8 cellular contexts compared by ENCODE assay signal in the genomic region with DNA sequence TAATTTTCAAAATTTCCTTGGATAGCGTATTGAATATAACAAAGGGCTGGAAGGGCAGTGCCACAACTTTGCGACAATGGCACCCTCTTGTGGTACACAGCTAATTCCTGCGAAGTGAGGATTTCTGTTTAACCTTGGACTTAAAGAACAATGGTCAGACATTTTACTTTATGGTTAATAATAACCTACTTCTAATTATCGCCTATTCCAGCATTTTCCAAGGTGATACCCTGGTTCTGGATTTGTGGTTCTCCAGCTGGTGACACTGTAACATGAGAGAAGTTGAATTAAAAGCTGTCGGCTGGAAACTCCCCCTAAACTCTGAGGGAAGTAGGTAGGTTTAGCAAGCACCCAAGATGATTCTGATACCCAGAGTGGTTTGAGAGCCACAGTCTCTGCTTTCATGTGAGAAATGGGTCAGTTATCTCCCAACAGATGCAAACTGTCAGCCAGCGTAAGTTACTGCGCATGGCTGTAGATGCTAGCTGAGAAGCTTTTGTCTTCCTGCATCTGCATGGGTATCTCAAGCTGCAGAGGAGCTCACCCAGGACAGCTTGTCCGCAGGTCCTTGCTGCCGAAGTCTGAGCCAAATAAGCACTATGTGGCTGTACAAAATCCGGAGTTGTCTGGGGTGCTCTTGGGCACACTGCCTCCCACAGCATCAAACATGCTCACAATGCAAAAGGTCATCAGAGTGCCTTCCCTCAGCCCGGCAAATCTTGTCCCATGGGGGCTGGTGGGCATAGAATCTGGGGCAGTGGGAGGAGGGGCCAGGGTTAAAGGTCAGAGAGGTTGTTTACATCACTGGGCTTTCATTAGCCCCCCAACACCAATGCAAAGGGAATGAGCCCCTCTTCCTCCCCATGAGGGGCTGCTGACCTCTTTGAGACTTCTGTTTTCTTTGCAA. TPM values are rescaled to one million over a fixed set of nuclear protein-coding genes. Genes with fewer than 3 reads are reported as not detected.
DNase-seq lines count a peak whose midpoint lies in the region; ATAC-seq, FAIRE-seq and TF ChIP-seq lines count a peak whose summit lies in the region.

No MANE protein-coding gene starts in this region.

- no peak for TF ChIP-seq POLR2A in A549 (IDR thresholded peaks at IDR 0.05; ENCODE audit: low read length)

- H3K36me3 ChIP-seq in RWPE2 (ENCODE audit: low read depth) = no peaks in the 10 kb centered on the region
- H3K36me3 ChIP-seq in small intestine (ENCODE audit: control insufficient read depth in 2 of 2, insufficient read depth in 2 of 2, low read length in 2 of 2) = no peaks in the 10 kb centered on the region

- H3K4me1 ChIP-seq in A549 (0 out of 3 replicates have a peak, but pooled peaks cover 3% of the 10 kb centered on the region), RWPE2 (ENCODE audit: insufficient read depth, poor library complexity, severe bottlenecking) (no peaks in the 10 kb centered on the region), small intestine (ENCODE audit: control insufficient read depth in 2 of 2, insufficient read depth in 1 of 2, low read depth in 1 of 2, low read length in 1 of 2) (peaks cover 0 to 3% of the 10 kb centered on the region in 2 donors)

- no peak for TF ChIP-seq EP300 in A549 (IDR thresholded peaks at IDR 0.05)

- H3K4me2 ChIP-seq in A549 = peak overlapping the region; percentile 55

- DNase-seq in A549 (ENCODE audit: low read depth in 1 of 2, low spot score in 1 of 2) (peak; percentile 61 to 79), GM10266 (ENCODE audit: extremely low spot score) (peak; percentile 55), KG1 (lab: John Stamatoyannopoulos, UW) (peak; percentile 75), RWPE2 (ENCODE audit: low spot score) (no peak), astrocyte of the cerebellum (ENCODE audit: low read depth) (peak; percentile 66), hepatic stellate cell (ENCODE audit: low spot score) (peak; percentile 50), small intestine (peak; percentile 79)

- POLR2A ChIA-PET in A549 (lab: Yijun Ruan, JAX) = interaction anchor here (0.5 kb wide), 1 partner anchor 12 kb away, joined by 3 read pairs; no protein-coding TSS in a partner anchor

- FAIRE-seq in A549 (lab: Jason Lieb, UNC) = peak; percentile 84
- FAIRE-seq in small intestine (lab: Jason Lieb, UNC) = no peak

- CTCF ChIA-PET in A549 (lab: Yijun Ruan, JAX) = interaction anchor here (0.6 to 9.0 kb wide), 54 partner anchors 10 to 641 kb away, joined by 3 to 275 read pairs (median 4); no protein-coding TSS in a partner anchor

- TF ChIP-seq CTCF in A549 (IDR thresholded peaks at IDR 0.05) (peak; percentile 99), GM10266 (IDR thresholded peaks at IDR 0.05; ENCODE audit: control insufficient read depth, insufficient read depth, low read depth, missing control alignments) (peak; percentile 89), RWPE2 (IDR thresholded peaks at IDR 0.05; ENCODE audit: poor library complexity, severe bottlenecking) (peak; percentile 99), astrocyte of the cerebellum (IDR thresholded peaks at IDR 0.05; ENCODE audit: low read depth, low read length, missing control alignments) (peak; percentile 78)

- H3K4me3 ChIP-seq in A549 (no peak overlapping the region), RWPE2 (ENCODE audit: severe bottlenecking) (no peak overlapping the region), astrocyte of the cerebellum (ENCODE audit: low read depth, low read length) (no peak overlapping the region), small intestine (ENCODE audit: low read depth in 1 of 2, low read length in 2 of 2) (no peak overlapping the region)

- H3K9me3 ChIP-seq in A549 = no peaks in the 10 kb centered on the region
- H3K9me3 ChIP-seq in RWPE2 (ENCODE audit: severe bottlenecking) = no peaks in the 10 kb centered on the region
- no peaks in the 10 kb centered on the region for H3K9me3 ChIP-seq in small intestine (ENCODE audit: control insufficient read depth, low read depth)

- in situ Hi-C loops in astrocyte of the cerebellum (cut with HindIII; ENCODE audit: low sequenced_read_pairs) = no loop called here

- peak; percentile 99 to 100 for TF ChIP-seq RAD21 in A549 (conservative IDR thresholded peaks at IDR 0.05 in 1 of 2, IDR thresholded peaks at IDR 0.05 in 1 of 2)

- H3K27me3 ChIP-seq in RWPE2 (ENCODE audit: insufficient read depth, poor library complexity, severe bottlenecking) (no peaks in the 10 kb centered on the region), small intestine (ENCODE audit: control insufficient read depth in 2 of 2, insufficient read depth in 2 of 2, low read length in 2 of 2) (no peaks in the 10 kb centered on the region)

- ATAC-seq in A549 (peak; percentile 78 to 88), RWPE2 (ENCODE audit: low read depth) (peak; percentile 70), HG03039 (IDR thresholded peaks at IDR 0.05; ENCODE audit: unreplicated experiment) (no peak)

- H3K27ac ChIP-seq in A549 = no peak overlapping the region
- H3K27ac ChIP-seq in RWPE2 (ENCODE audit: poor library complexity, severe bottlenecking) = no peak overlapping the region
- no peak overlapping the region for H3K27ac ChIP-seq in small intestine (ENCODE audit: low read depth in 1 of 2, low read length in 1 of 2)

- WGBS in A549 (ENCODE audit: missing lambda C conversion rate) = 24% methylated on average over 11 of the region's 11 CpGs
- 21 to 34% (median 28%) methylated on average over 11 of the region's 11 CpGs for WGBS in small intestine, 3 donors

TF ChIP-seq in A549, 52 proteins besides CTCF, POLR2A, EP300 and RAD21:
- TF ChIP-seq EHF (CRISPR knock-in tag; IDR thresholded peaks at IDR 0.05) (no peak), SMC3 (IDR thresholded peaks at IDR 0.05) (peak; percentile 93)

RNA-seq across cellular contexts. Expression of a gene that starts 6.6 kb away (rescaled TPM):
- polyA plus RNA-seq in A549 (2011; rRNA removed) = 27.9 and 28.1 TPM in 2 replicates
- polyA plus RNA-seq in A549 (2012; cell fraction: cytosol; rRNA removed) = 11.2 and 13.5 TPM in 2 replicates
- 4.6 and 8.0 TPM in 2 replicates for polyA plus RNA-seq in A549 (2012; cell fraction: nucleus; rRNA removed)
- 16.0 to 17.7 TPM (median 17.4 TPM) in 3 replicates for polyA plus RNA-seq in A549 (2017; fragmentation: RNase III; extraction: RNeasy Plus Mini Kit Qiagen cat#74134 plus additional on column Dnase treatment)
- 22.0 and 23.6 TPM in 2 replicates for polyA minus RNA-seq in A549 (2011; rRNA and poly(A)+ RNA removed)
- polyA plus RNA-seq in small intestine = 1 to 10 TPM; 1.6 to 9.0 (median 3.0) TPM

RNA-seq across cellular contexts. Expression of a gene that starts 18.8 kb away (rescaled TPM):
- 128 and 184 TPM in 2 replicates for polyA plus RNA-seq in A549 (2011; rRNA removed)
- 111 and 113 TPM in 2 replicates for polyA plus RNA-seq in A549 (2012; cell fraction: cytosol; rRNA removed)
- 79.1 and 85.8 TPM in 2 replicates for polyA plus RNA-seq in A549 (2012; cell fraction: nucleus; rRNA removed)
- 90.2 to 97.9 TPM (median 93.9 TPM) in 3 replicates for polyA plus RNA-seq in A549 (2017; fragmentation: RNase III; extraction: RNeasy Plus Mini Kit Qiagen cat#74134 plus additional on column Dnase treatment)
- 43.3 and 43.9 TPM in 2 replicates for polyA minus RNA-seq in A549 (2011; rRNA and poly(A)+ RNA removed)
- 100 to 1,000 TPM; 123 to 148 (median 142) TPM for polyA plus RNA-seq in small intestine

RNA-seq across cellular contexts. Expression of a gene that starts 36.6 kb away (rescaled TPM):
- polyA plus RNA-seq in A549 (2011; rRNA removed) (127 and 177 TPM in 2 replicates), A549 (2017; fragmentation: RNase III; extraction: RNeasy Plus Mini Kit Qiagen cat#74134 plus additional on column Dnase treatment) (137 to 142 TPM (median 140 TPM) in 3 replicates), small intestine (10 to 100 TPM; 72.1 to 82.7 (median 74.3) TPM)
- 108 and 131 TPM in 2 replicates for polyA plus RNA-seq in A549 (2012; cell fraction: cytosol; rRNA removed)
- 70.6 and 116 TPM in 2 replicates for polyA plus RNA-seq in A549 (2012; cell fraction: nucleus; rRNA removed)
- polyA minus RNA-seq in A549 (2011; rRNA and poly(A)+ RNA removed) = 23.9 and 24.0 TPM in 2 replicates
